In genomic region chr11:124382857-124383256, GRCh38 we compare ENCODE assay signal across 1 cellular context.
TF ChIP-seq lines count a peak whose summit lies in the region.

No MANE protein-coding gene starts in this region.

TF ChIP-seq in K562, 482 proteins besides CTCF, POLR2A, EP300 and RAD21:
- TF ChIP-seq C11orf30 (IDR thresholded peaks at IDR 0.05; ENCODE audit: low read depth) (peak; percentile 48), MAFK (IDR thresholded peaks at IDR 0.05; ENCODE audit: low read length) (peak; percentile 43; the same call in 1 of the 2 replicates), ZNF316 (IDR thresholded peaks at IDR 0.05) (peak; percentile 62), MAFG (tag; conservative IDR thresholded peaks at IDR 0.05) (peak; percentile 89), NFE2 (IDR thresholded peaks at IDR 0.05; ENCODE audit: low read depth) (peak; percentile 75), MAFF (IDR thresholded peaks at IDR 0.05; ENCODE audit: low read length) (peak; percentile 63; the same call in 1 of the 2 replicates), NFE2L1 (tag; IDR thresholded peaks at IDR 0.05; ENCODE audit: borderline replicate concordance, low read depth) (peak; percentile 46; the same call in 1 of the 2 replicates)
